Comparison of ENCODE assay signal across 8 cellular contexts in genomic region chr10:73252445-73253225, GRCh38. TPM values are rescaled to one million over a fixed set of nuclear protein-coding genes. Genes with fewer than 3 reads are reported as not detected.
DNase-seq lines count a peak whose midpoint lies in the region; ATAC-seq, FAIRE-seq and TF ChIP-seq lines count a peak whose summit lies in the region.

TSS of gene MRPS16 (minus strand) at chr10:73252644. CDS start at chr10:73252482, 162 bp downstream.

- intact Hi-C loops in kidney (cut with DNase I): no loop called here

- peak; percentile 15 for FAIRE-seq in kidney (lab: Jason Lieb, UNC)

- H3K36me3 ChIP-seq in kidney (ENCODE audit: control insufficient read depth in 1 of 2, insufficient read depth in 2 of 2, low read length in 2 of 2): peaks cover 4 to 13% of the 10 kb centered on the region in 2 donors

- H3K9me3 ChIP-seq in kidney (ENCODE audit: control insufficient read depth in 1 of 2, low read length in 2 of 2): no peaks in the 10 kb centered on the region

- H3K27ac ChIP-seq in kidney (ENCODE audit: low read depth in 2 of 2, low read length in 2 of 2): peak within 1 kb of the TSS; percentile 87 to 89

- ATAC-seq in GM19043 (IDR thresholded peaks at IDR 0.05; ENCODE audit: low read depth, unreplicated experiment) (peak; percentile 80), HG03378 (IDR thresholded peaks at IDR 0.05; ENCODE audit: unreplicated experiment) (peak; percentile 75)

- H3K4me3 ChIP-seq in AG10803 (ENCODE audit: low read length) (peak within 1 kb of the TSS; percentile 99), kidney (ENCODE audit: low read length in 2 of 2) (peak within 1 kb of the TSS; percentile 91 to 96)

- H3K4me1 ChIP-seq in kidney (ENCODE audit: control insufficient read depth in 1 of 2, insufficient read depth in 1 of 2, low read depth in 1 of 2, low read length in 2 of 2): peaks cover 6 to 9% of the 10 kb centered on the region in 2 donors

- peak within 1 kb of the TSS; percentile 91 to 96 for H3K9ac ChIP-seq in kidney (ENCODE audit: low read length in 2 of 2)

- TF ChIP-seq CTCF in AG10803 (conservative IDR thresholded peaks at IDR 0.05; ENCODE audit: low read length): no peak
- TF ChIP-seq CTCF in kidney (IDR thresholded peaks at IDR 0.05; ENCODE audit: borderline replicate concordance, extremely low read depth, insufficient read depth): no peak

- DNase-seq in AG10803 (ENCODE audit: low read depth) (peak; percentile 97), NCI-H510A (lab: John Stamatoyannopoulos, UW) (peak; percentile 96), cerebellum (ENCODE audit: low spot score) (peak; percentile 93), kidney (peak; percentile 96)
- DNase-seq in activated CD4-positive, alpha-beta T cell treated with anti-CD3 and anti-CD28 coated beads for 1 hour: peak; percentile 86
- peak; percentile 95 for DNase-seq in stimulated activated CD4-positive, alpha-beta T cell treated with anti-CD3 and anti-CD28 coated beads, Interleukin-15, amount 100 ng/mL, for 24 hours

RNA-seq across cellular contexts. Expression of gene MRPS16, which starts in this region (rescaled TPM):
- total RNA-seq in cerebellum: 65.2 TPM
- total RNA-seq in kidney: 82.9 TPM
- 160 TPM for polyA plus RNA-seq in kidney (ENCODE audit: insufficient read depth, low read depth, low replicate concordance)

Comparison
In these comparisons a context has a peak if more than half of its experiments do, and no peak if none do; other contexts are left out.
1. Peak in every context shown above with its lines: DNase-seq, ATAC-seq, H3K4me3 ChIP-seq and H3K27ac ChIP-seq.